ENCODE assay signal across 8 cellular contexts in genomic region chr1:25998075-25998761, GRCh38. TPM values are rescaled to one million over a fixed set of nuclear protein-coding genes. Genes with fewer than 3 reads are reported as not detected.
A peak's percentile ranks its signal among the peaks of the same experiment; 100 is the strongest.
DNase-seq lines count a peak whose midpoint lies in the region; TF ChIP-seq lines count a peak whose summit lies in the region.

No MANE protein-coding gene starts in this region.

- DNase-seq in GM04503 (ENCODE audit: low read depth) (peak; percentile 96), HFF-Myc (ENCODE audit: extremely low read depth, low read depth) (peak; percentile 99), MV-4-11 (lab: John Stamatoyannopoulos, UW) (peak; percentile 100), SK-MEL-5 (ENCODE audit: low read depth, low spot score) (peak; percentile 98), glomerular endothelial cell (ENCODE audit: extremely low read depth, low read depth, low spot score) (peak; percentile 100), occipital lobe (lab: John Stamatoyannopoulos, UW) (peak; percentile 95), testis (peak; percentile 99)
- DNase-seq in activated naive CD4-positive, alpha-beta T cell treated with anti-CD3 and anti-CD28 coated beads, Interleukin-2, amount 50 U/mL, for 16 hours: peak; percentile 95

- H3K4me1 ChIP-seq in testis: peaks cover 28% of the 10 kb centered on the region

- no peak for TF ChIP-seq POLR2A in testis (IDR thresholded peaks at IDR 0.05)

- in situ Hi-C loops in SK-MEL-5 (cut with HindIII; ENCODE audit: low pct_unique_long_range_greater_than_20kb, low sequenced_read_pairs): no loop called here

- no peaks in the 10 kb centered on the region for H3K36me3 ChIP-seq in testis (ENCODE audit: low read depth, missing control alignments)

- H3K9me3 ChIP-seq in testis: no peaks in the 10 kb centered on the region

- 1 to 2% methylated on average over 20 to 34 of the region's 34 CpGs for WGBS in testis, 2 donors

- peak overlapping the region; percentile 61 to 90 for H3K27ac ChIP-seq in testis

- H3K27me3 ChIP-seq in testis: no peaks in the 10 kb centered on the region

- TF ChIP-seq CTCF in HFF-Myc (IDR thresholded peaks at IDR 0.05; ENCODE audit: low read depth, low read length, missing control alignments) (peak; percentile 97), testis (IDR thresholded peaks at IDR 0.05) (peak; percentile 92 to 100 (median 100))

- H3K4me3 ChIP-seq in HFF-Myc (replicated peaks; ENCODE audit: low read depth, low read length) (peak overlapping the region; percentile 53), testis (peak overlapping the region; percentile 61 to 70)

- intact Hi-C loops in testis (cut with DNase I; ENCODE audit: low total_unique reads): loop anchor here (5.0 kb wide), 1 partner anchor 101 kb away; no protein-coding TSS in a partner anchor

RNA-seq across cellular contexts. Expression of gene PAFAH2, which starts 0.4 kb away (rescaled TPM):
- total RNA-seq in SK-MEL-5 (2014; rRNA removed; shearing (Covaris generic)): 10.9 and 11.1 TPM in 2 replicates
- 16.7 and 22.6 TPM in 2 replicates for polyA plus RNA-seq in SK-MEL-5 (2015; cell fraction: cytosol; rRNA removed)
- 16.8 and 18.6 TPM in 2 replicates for polyA plus RNA-seq in SK-MEL-5 (2015; cell fraction: nucleus; rRNA removed)
- total RNA-seq in glomerular endothelial cell (8.2 and 10.5 TPM in 2 replicates), occipital lobe (1.9 TPM), testis (10 to 100 TPM; 14.5 to 24.1 TPM)
- 18.9 TPM for polyA plus RNA-seq in testis (ENCODE audit: insufficient read depth, low read depth, low replicate concordance)

RNA-seq across cellular contexts. Expression of gene EXTL1, which starts 23.4 kb away (rescaled TPM):
- total RNA-seq in SK-MEL-5 (2014; rRNA removed; shearing (Covaris generic)): 7.0 and 7.1 TPM in 2 replicates
- 51.3 and 56.8 TPM in 2 replicates for polyA plus RNA-seq in SK-MEL-5 (2015; cell fraction: cytosol; rRNA removed)
- 113 and 115 TPM in 2 replicates for polyA plus RNA-seq in SK-MEL-5 (2015; cell fraction: nucleus; rRNA removed)
- total RNA-seq in glomerular endothelial cell (0.06 TPM in 1 of 2 replicates, not detected in the other), occipital lobe (2.3 TPM), testis (1 to 10 TPM; 1.3 to 2.8 TPM)
- polyA plus RNA-seq in testis (ENCODE audit: insufficient read depth, low read depth, low replicate concordance): 1.3 TPM

RNA-seq across cellular contexts. Expression of gene SLC30A2, which starts 47.7 kb away (rescaled TPM):
- total RNA-seq in SK-MEL-5 (2014; rRNA removed; shearing (Covaris generic)): not detected in 2 replicates
- polyA plus RNA-seq in SK-MEL-5 (2015; cell fraction: cytosol; rRNA removed): not detected in 2 replicates
- not detected in 2 replicates for polyA plus RNA-seq in SK-MEL-5 (2015; cell fraction: nucleus; rRNA removed)
- total RNA-seq in glomerular endothelial cell: not detected in 2 replicates
- not detected for total RNA-seq in occipital lobe
- total RNA-seq in testis: under 1 TPM; 0.24 to 0.87 TPM
- polyA plus RNA-seq in testis (ENCODE audit: insufficient read depth, low read depth, low replicate concordance): 1.0 TPM

Comparison
In these comparisons a context has a peak if more than half of its experiments do, and no peak if none do; other contexts are left out.
1. Peak in every context shown above with its lines: DNase-seq, H3K4me3 ChIP-seq and H3K27ac ChIP-seq.